8 cellular contexts compared by ENCODE assay signal in genomic region chr12:101829639-101830390, GRCh38. TPM values are rescaled to one million over a fixed set of nuclear protein-coding genes. Genes with fewer than 3 reads are reported as not detected.
DNase-seq lines count a peak whose midpoint lies in the region; ATAC-seq lines count a peak whose summit lies in the region.

No MANE protein-coding gene starts in this region.

- peaks cover 36% of the 10 kb centered on the region for H3K4me1 ChIP-seq in HUES48 (ENCODE audit: control insufficient read depth, insufficient read depth, low read length)
- peaks cover 22% of the 10 kb centered on the region for H3K4me1 ChIP-seq in iPS-18a (ENCODE audit: control insufficient read depth, low read depth, low read length)

- H3K4me3 Mint-ChIP-seq in activated naive CD8-positive, alpha-beta T cell treated with anti-CD3 and anti-CD28 coated beads for 36 hours = peak overlapping the region; percentile 98
- H3K4me3 Mint-ChIP-seq in stimulated activated naive B cell treated with anti-CD40 and anti-IgM and Interleukin-4, amounts not matched to agents 10 μg/mL and 1 μg/mL and 100 μg/mL, for 72 hours = peak overlapping the region; percentile 99

- DNase-seq in ELR (ENCODE audit: low read depth) (peak; percentile 14), NOMO-1 treated with DMSO at 0.1 percent for 48 hours (lab: John Stamatoyannopoulos, UW; ENCODE audit: unreplicated experiment) (no peak)
- no peak for DNase-seq in activated naive CD8-positive, alpha-beta T cell treated with anti-CD3 and anti-CD28 coated beads for 36 hours
- DNase-seq in stimulated activated naive B cell treated with anti-CD40 and anti-IgM and Interleukin-4, amounts not matched to agents 10 μg/mL and 1 μg/mL and 100 μg/mL, for 72 hours = peak; percentile 18
- DNase-seq in stimulated activated naive CD4-positive, alpha-beta T cell treated with Interleukin-2 at 50 U/mL for 16 hours (lab: John Stamatoyannopoulos, UW) = no peak

- H3K36me3 ChIP-seq in HUES48 (ENCODE audit: control insufficient read depth, insufficient read depth, low read length) (no peaks in the 10 kb centered on the region), iPS-18a (ENCODE audit: control insufficient read depth, low read depth, low read length) (no peaks in the 10 kb centered on the region)

- H3K9ac ChIP-seq in HUES48 (ENCODE audit: low read depth, low read length) (peak overlapping the region; percentile 81), iPS-18a (ENCODE audit: low read length) (peak overlapping the region; percentile 65)

- peaks cover 20% of the 10 kb centered on the region for H3K36me3 Mint-ChIP-seq in activated naive CD8-positive, alpha-beta T cell treated with anti-CD3 and anti-CD28 coated beads for 36 hours
- peaks cover 0 to 9% of the 10 kb centered on the region in 2 donors for H3K36me3 Mint-ChIP-seq in stimulated activated naive B cell treated with anti-CD40 and anti-IgM and Interleukin-4, amounts not matched to agents 10 μg/mL and 1 μg/mL and 100 μg/mL, for 72 hours

- peak overlapping the region; percentile 91 for H3K27ac Mint-ChIP-seq in activated naive CD8-positive, alpha-beta T cell treated with anti-CD3 and anti-CD28 coated beads for 36 hours
- H3K27ac Mint-ChIP-seq in stimulated activated naive B cell treated with anti-CD40 and anti-IgM and Interleukin-4, amounts not matched to agents 10 μg/mL and 1 μg/mL and 100 μg/mL, for 72 hours = peak overlapping the region; percentile 96

- no peaks in the 10 kb centered on the region for H3K9me3 ChIP-seq in HUES48 (ENCODE audit: control insufficient read depth, insufficient read depth, low read length)
- no peaks in the 10 kb centered on the region for H3K9me3 ChIP-seq in iPS-18a (ENCODE audit: control insufficient read depth, low read depth, low read length)

- ATAC-seq in stimulated activated naive B cell treated with anti-CD40 and anti-IgM and Interleukin-4, amounts not matched to agents 10 μg/mL and 1 μg/mL and 100 μg/mL, for 72 hours (replicated peaks) = no peak
- ATAC-seq in HG03565 (IDR thresholded peaks at IDR 0.05; ENCODE audit: unreplicated experiment) = no peak

- H3K4me3 ChIP-seq in HUES48 (ENCODE audit: low read depth, low read length) (peak overlapping the region; percentile 78), iPS-18a (ENCODE audit: low read length) (peak overlapping the region; percentile 87)

- H3K27ac ChIP-seq in HUES48 (ENCODE audit: low read depth, low read length) (no peak overlapping the region), iPS-18a (ENCODE audit: low read length) (no peak overlapping the region)

- peaks cover 39% of the 10 kb centered on the region for H3K4me1 Mint-ChIP-seq in activated naive CD8-positive, alpha-beta T cell treated with anti-CD3 and anti-CD28 coated beads for 36 hours
- H3K4me1 Mint-ChIP-seq in stimulated activated naive B cell treated with anti-CD40 and anti-IgM and Interleukin-4, amounts not matched to agents 10 μg/mL and 1 μg/mL and 100 μg/mL, for 72 hours = peaks cover 21 to 41% of the 10 kb centered on the region in 2 donors

- no peaks in the 10 kb centered on the region for H3K9me3 Mint-ChIP-seq in activated naive CD8-positive, alpha-beta T cell treated with anti-CD3 and anti-CD28 coated beads for 36 hours
- H3K9me3 Mint-ChIP-seq in stimulated activated naive B cell treated with anti-CD40 and anti-IgM and Interleukin-4, amounts not matched to agents 10 μg/mL and 1 μg/mL and 100 μg/mL, for 72 hours = no peaks in the 10 kb centered on the region

- H3K27me3 ChIP-seq in HUES48 (ENCODE audit: control insufficient read depth, insufficient read depth, low read length) (no peaks in the 10 kb centered on the region), iPS-18a (ENCODE audit: control insufficient read depth, insufficient read depth, low read length) (no peaks in the 10 kb centered on the region)

- no peaks in the 10 kb centered on the region for H3K27me3 Mint-ChIP-seq in activated naive CD8-positive, alpha-beta T cell treated with anti-CD3 and anti-CD28 coated beads for 36 hours
- H3K27me3 Mint-ChIP-seq in stimulated activated naive B cell treated with anti-CD40 and anti-IgM and Interleukin-4, amounts not matched to agents 10 μg/mL and 1 μg/mL and 100 μg/mL, for 72 hours = no peaks in the 10 kb centered on the region

RNA-seq across cellular contexts. Expression of gene GNPTAB, which starts 0.9 kb away (rescaled TPM):
- total RNA-seq in activated naive CD8-positive, alpha-beta T cell treated with anti-CD3 and anti-CD28 coated beads for 36 hours = 10 to 100 TPM; 44.9 to 47.4 TPM

RNA-seq across cellular contexts. Expression of gene DRAM1, which starts 47.6 kb away (rescaled TPM):
- 1 to 10 TPM; 5.2 to 6.7 TPM for total RNA-seq in activated naive CD8-positive, alpha-beta T cell treated with anti-CD3 and anti-CD28 coated beads for 36 hours

Comparison
In these comparisons a context has a peak if more than half of its experiments do, and no peak if none do; other contexts are left out.
1. DNase-seq: peak in ELR (single experiment) and stimulated activated naive B cell treated with anti-CD40 and anti-IgM and Interleukin-4, amounts not matched to agents 10 μg/mL and 1 μg/mL and 100 μg/mL, for 72 hours (single experiment); none in activated naive CD8-positive, alpha-beta T cell treated with anti-CD3 and anti-CD28 coated beads for 36 hours (single experiment), NOMO-1 treated with DMSO at 0.1 percent for 48 hours (single experiment) and stimulated activated naive CD4-positive, alpha-beta T cell treated with Interleukin-2 at 50 U/mL for 16 hours (single experiment).